20 cellular contexts compared by ENCODE assay signal in the genomic region with DNA sequence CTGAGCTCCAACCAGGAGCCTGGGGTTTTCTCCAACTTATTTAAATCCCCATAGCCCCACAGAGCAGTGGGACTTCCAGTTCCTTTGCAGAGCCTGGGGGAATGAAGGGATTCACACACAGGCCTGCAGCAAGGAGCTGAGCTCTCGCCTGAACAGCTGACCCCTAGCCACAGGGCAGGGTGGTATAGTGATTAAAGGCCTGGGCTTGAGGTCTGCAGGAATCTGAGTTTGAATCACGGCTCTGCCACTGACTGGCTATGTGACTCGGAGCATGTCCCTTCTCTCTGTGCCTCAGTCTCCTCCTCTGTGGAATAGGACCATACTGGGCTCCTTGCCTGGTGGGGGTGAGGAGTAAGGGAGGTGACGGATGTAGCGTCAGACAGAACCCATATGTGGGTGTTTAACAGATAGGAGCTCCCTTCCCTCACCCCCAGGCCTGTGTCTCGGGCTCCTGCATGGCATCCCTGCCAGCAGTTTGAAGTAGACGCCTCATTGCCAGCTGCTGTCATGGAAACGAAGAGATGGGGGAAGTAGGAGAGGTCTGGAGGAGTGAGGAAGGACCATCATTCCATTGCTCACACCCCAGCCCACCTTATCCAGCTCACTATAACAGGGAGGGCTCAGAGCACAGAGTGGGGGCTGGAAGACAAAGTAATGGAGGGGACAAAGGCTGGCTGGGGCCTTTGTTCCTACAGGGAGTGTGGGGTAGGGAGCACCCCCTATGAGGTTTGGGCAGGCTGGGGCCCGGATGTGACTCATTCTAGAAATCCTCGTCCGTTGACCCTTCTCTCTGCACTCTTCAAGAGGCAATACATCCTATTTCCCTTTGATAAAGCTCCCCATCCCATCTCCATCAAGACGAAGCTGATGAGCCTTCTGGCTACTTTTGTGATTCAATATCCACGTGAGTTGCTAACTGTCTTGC. TPM values are rescaled to one million over a fixed set of nuclear protein-coding genes. Genes with fewer than 3 reads are reported as not detected.
DNase-seq lines count a peak whose midpoint lies in the region; ATAC-seq and TF ChIP-seq lines count a peak whose summit lies in the region.
"Had no signal": no experiment of that assay in that cellular context is flagged by ENCODE, and none has a peak within 500 bp of the region (broad histone marks: within the 10 kb centered on the region; RNA-seq: fewer than 3 reads in every experiment).

No MANE protein-coding gene starts in this region.

- POLR2A ChIA-PET in SK-N-SH (lab: Yijun Ruan, JAX) = no interaction called here

- no peak for ATAC-seq in thoracic aorta (ENCODE audit: insufficient number of reproducible peaks, low FRiP score, low read depth)
- ATAC-seq in gastrocnemius medialis = no peak
- ATAC-seq: heart left ventricle; naive thymus-derived CD4-positive, alpha-beta T cell had no signal

- H3K4me3 ChIP-seq in SK-N-SH (ENCODE audit: low read depth in 2 of 2, low read length in 1 of 2) (no peak overlapping the region), thoracic aorta (no peak overlapping the region), gastrocnemius medialis (no peak overlapping the region)
- H3K4me3 ChIP-seq: heart left ventricle, lung, MG63, smooth muscle cell had no signal

- H3K27ac Mint-ChIP-seq in activated naive CD4-positive, alpha-beta T cell treated with anti-CD3 and anti-CD28 coated beads, Interleukin-2, amount 10 ng/mL, durations not matched to agents 7 days and 5 days = no peak overlapping the region
- H3K27ac Mint-ChIP-seq: naive thymus-derived CD4-positive, alpha-beta T cell; type B pancreatic cell had no signal

- H3K4me1 ChIP-seq in SK-N-SH (ENCODE audit: control insufficient read depth in 1 of 2, insufficient read depth in 2 of 2, low read depth in 1 of 2, low read length in 1 of 2) (peaks cover 7 to 30% of the 10 kb centered on the region in 2 experiments; a peak in 3 of 4 replicates), thoracic aorta (ENCODE audit: control insufficient read depth in 1 of 2, low read depth in 2 of 2) (peaks cover 55 to 98% of the 10 kb centered on the region in 2 donors), gastrocnemius medialis (no peaks in the 10 kb centered on the region)

- no peak for TF ChIP-seq RAD21 in SK-N-SH (IDR thresholded peaks at IDR 0.05; ENCODE audit: low read length)

- TF ChIP-seq CTCF in SK-N-SH (IDR thresholded peaks at IDR 0.05) (no peak), thoracic aorta (IDR thresholded peaks at IDR 0.05) (no peak), gastrocnemius medialis (IDR thresholded peaks at IDR 0.05 in 4 of 5, conservative IDR thresholded peaks at IDR 0.05 in 1 of 5) (no peak)

- TF ChIP-seq POLR2A in gastrocnemius medialis (IDR thresholded peaks at IDR 0.05) = no peak

- H3K36me3 ChIP-seq in SK-N-SH (replicated peaks in 1 of 2; ENCODE audit: control insufficient read depth in 1 of 2, insufficient read depth in 2 of 2, low read length in 1 of 2) = peaks cover 4 to 11% of the 10 kb centered on the region in 2 experiments
- H3K36me3 ChIP-seq in thoracic aorta = no peaks in the 10 kb centered on the region
- H3K36me3 ChIP-seq in gastrocnemius medialis = no peaks in the 10 kb centered on the region
- H3K36me3 ChIP-seq: heart left ventricle, MG63 had no signal

- 52% methylated on average over 13 of the region's 13 CpGs for WGBS in SK-N-SH (ENCODE audit: low lambda C conversion rate)

- H3K9me3 Mint-ChIP-seq in activated naive CD4-positive, alpha-beta T cell treated with anti-CD3 and anti-CD28 coated beads, Interleukin-2, amount 10 ng/mL, durations not matched to agents 7 days and 5 days = no peaks in the 10 kb centered on the region
- H3K9me3 Mint-ChIP-seq: naive thymus-derived CD4-positive, alpha-beta T cell; type B pancreatic cell had no signal

- no peaks in the 10 kb centered on the region for H3K27me3 ChIP-seq in SK-N-SH (ENCODE audit: insufficient read depth)
- no peaks in the 10 kb centered on the region for H3K27me3 ChIP-seq in thoracic aorta (replicated peaks; ENCODE audit: insufficient read depth)
- no peaks in the 10 kb centered on the region for H3K27me3 ChIP-seq in gastrocnemius medialis
- H3K27me3 ChIP-seq: heart left ventricle, MG63 had no signal

- H4K20me1 ChIP-seq in SK-N-SH (ENCODE audit: insufficient read depth) = peaks cover 12% of the 10 kb centered on the region; the same call in 1 of the 2 replicates

- peak overlapping the region; percentile 59 for H3K4me2 ChIP-seq in SK-N-SH
- H3K4me2 ChIP-seq: smooth muscle cell had no signal

- H3K79me2 ChIP-seq in SK-N-SH (ENCODE audit: insufficient read depth) = peaks cover 95% of the 10 kb centered on the region

- H3K9ac ChIP-seq in SK-N-SH = peak overlapping the region; percentile 41; the same call in 1 of the 2 replicates

- no peaks in the 10 kb centered on the region for H3K4me1 Mint-ChIP-seq in activated naive CD4-positive, alpha-beta T cell treated with anti-CD3 and anti-CD28 coated beads, Interleukin-2, amount 10 ng/mL, durations not matched to agents 7 days and 5 days

- DNase-seq in HT1080 (ENCODE audit: low read depth) = peak; percentile 89
- DNase-seq in SK-N-SH = no peak
- DNase-seq in dermis blood vessel endothelial cell = peak; percentile 28
- no peak for DNase-seq in thoracic aorta (ENCODE audit: low spot score)
- no peak for DNase-seq in DMS53 treated with DMSO at 0.1 percent for 48 hours (lab: John Stamatoyannopoulos, UW; ENCODE audit: unreplicated experiment)
- no peak for DNase-seq in activated naive CD4-positive, alpha-beta T cell treated with anti-CD3 and anti-CD28 coated beads, Interleukin-2, amount 10 ng/mL, durations not matched to agents 7 days and 5 days
- DNase-seq in activated CD4-positive, alpha-beta T cell treated with anti-CD3 and anti-CD28 coated beads for 4 hours = no peak
- DNase-seq in gastrocnemius medialis = no peak
- DNase-seq: activated CD4-positive, alpha-beta T cell treated with anti-CD3 and anti-CD28 coated beads for 48 hours; activated CD8-positive, alpha-beta memory T cell treated with anti-CD3 and anti-CD28 coated beads, Interleukin-2, amount 50 U/mL, for 48 hours; activated naive CD4-positive, alpha-beta T cell; heart left ventricle; MG63; naive thymus-derived CD4-positive, alpha-beta T cell; NCI-H187 treated with DMSO at 0.1 percent for 48 hours; NCI-H446; T-helper 9 cell had no signal

- intact Hi-C loops in gastrocnemius medialis (cut with DNase I; ENCODE audit: low total_unique reads) = no loop called here

- no peak overlapping the region for H3K4me3 Mint-ChIP-seq in activated naive CD4-positive, alpha-beta T cell treated with anti-CD3 and anti-CD28 coated beads, Interleukin-2, amount 10 ng/mL, durations not matched to agents 7 days and 5 days
- H3K4me3 Mint-ChIP-seq: naive thymus-derived CD4-positive, alpha-beta T cell; type B pancreatic cell had no signal

- no peaks in the 10 kb centered on the region for H3F3A ChIP-seq in SK-N-SH (replicated peaks; ENCODE audit: insufficient read depth)

- H3K9me3 ChIP-seq in SK-N-SH = no peaks in the 10 kb centered on the region
- H3K9me3 ChIP-seq in thoracic aorta = no peaks in the 10 kb centered on the region
- H3K9me3 ChIP-seq in gastrocnemius medialis = no peaks in the 10 kb centered on the region
- H3K9me3 ChIP-seq: heart left ventricle, MG63 had no signal

- in situ Hi-C loops in gastrocnemius medialis (cut with MboI; ENCODE audit: low sequenced_read_pairs in 4 of 4) = no loop called here

- no peaks in the 10 kb centered on the region for H3K9me2 ChIP-seq in SK-N-SH

- H3K36me3 Mint-ChIP-seq in activated naive CD4-positive, alpha-beta T cell treated with anti-CD3 and anti-CD28 coated beads, Interleukin-2, amount 10 ng/mL, durations not matched to agents 7 days and 5 days = no peaks in the 10 kb centered on the region
- H3K36me3 Mint-ChIP-seq: naive thymus-derived CD4-positive, alpha-beta T cell; type B pancreatic cell had no signal

- H2AFZ ChIP-seq in SK-N-SH (ENCODE audit: low read depth) = no peak overlapping the region

- TF ChIP-seq EP300 in SK-N-SH (IDR thresholded peaks at IDR 0.05; ENCODE audit: borderline replicate concordance in 1 of 2, low read depth in 1 of 2, low read length in 1 of 2) = peak in 1 of 2 experiments; percentile 49; a peak in 1 of 4 replicates

- H3K27me3 Mint-ChIP-seq in activated naive CD4-positive, alpha-beta T cell treated with anti-CD3 and anti-CD28 coated beads, Interleukin-2, amount 10 ng/mL, durations not matched to agents 7 days and 5 days = peaks cover 23% of the 10 kb centered on the region

- CTCF ChIA-PET in SK-N-SH (lab: Yijun Ruan, JAX) = interaction anchor here (1.1 to 4.6 kb wide), 3 partner anchors 12 to 109 kb away, joined by 3 to 24 read pairs (median 6); no protein-coding TSS in a partner anchor
- CTCF ChIA-PET in activated naive CD4-positive, alpha-beta T cell treated with anti-CD3 and anti-CD28 coated beads, Interleukin-2, amount 10 ng/mL, durations not matched to agents 7 days and 5 days (lab: Charles Lee) = no interaction called here

- H3K27ac ChIP-seq in SK-N-SH (ENCODE audit: low read depth in 2 of 2, low read length in 1 of 2) (peak overlapping the region in 1 of 2 experiments; percentile 74; a peak in 2 of 4 replicates), thoracic aorta (peak overlapping the region; percentile 94 to 99), gastrocnemius medialis (no peak overlapping the region)
- H3K27ac ChIP-seq: heart left ventricle had no signal

TF ChIP-seq in SK-N-SH, 30 proteins besides CTCF, POLR2A, EP300 and RAD21 (continues in another document):
- no peak; the same call in 1 of the 2 replicates for TF ChIP-seq SIN3A (IDR thresholded peaks at IDR 0.05; ENCODE audit: borderline replicate concordance, low read depth, low read length)
- TF ChIP-seq, protein P1, sequence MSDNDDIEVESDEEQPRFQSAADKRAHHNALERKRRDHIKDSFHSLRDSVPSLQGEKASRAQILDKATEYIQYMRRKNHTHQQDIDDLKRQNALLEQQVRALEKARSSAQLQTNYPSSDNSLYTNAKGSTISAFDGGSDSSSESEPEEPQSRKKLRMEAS (IDR thresholded peaks at IDR 0.05; ENCODE audit: low read depth) = peak; percentile 23; the same call in 1 of the 2 replicates
- TF ChIP-seq, protein P2, sequence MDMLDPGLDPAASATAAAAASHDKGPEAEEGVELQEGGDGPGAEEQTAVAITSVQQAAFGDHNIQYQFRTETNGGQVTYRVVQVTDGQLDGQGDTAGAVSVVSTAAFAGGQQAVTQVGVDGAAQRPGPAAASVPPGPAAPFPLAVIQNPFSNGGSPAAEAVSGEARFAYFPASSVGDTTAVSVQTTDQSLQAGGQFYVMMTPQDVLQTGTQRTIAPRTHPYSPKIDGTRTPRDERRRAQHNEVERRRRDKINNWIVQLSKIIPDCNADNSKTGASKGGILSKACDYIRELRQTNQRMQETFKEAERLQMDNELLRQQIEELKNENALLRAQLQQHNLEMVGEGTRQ (IDR thresholded peaks at IDR 0.05; ENCODE audit: borderline replicate concordance, low read depth, low read length) = no peak

RNA-seq across cellular contexts. Expression of gene HRH1, which starts 14.8 kb away (rescaled TPM):
- 16.1 and 16.7 TPM in 2 replicates for total RNA-seq in HT1080 (2014; rRNA removed; shearing (Covaris generic))
- polyA plus RNA-seq in HT1080 (2015; cell fraction: cytosol; rRNA removed) = 11.4 and 12.4 TPM in 2 replicates
- 16.2 and 22.3 TPM in 2 replicates for polyA plus RNA-seq in HT1080 (2015; cell fraction: nucleus; rRNA removed)
- 6.2 and 7.7 TPM in 2 replicates for polyA plus RNA-seq in SK-N-SH (2012; rRNA removed)
- 6.9 and 7.3 TPM in 2 replicates for polyA plus RNA-seq in SK-N-SH (2012; cell fraction: cytosol; rRNA removed)
- polyA plus RNA-seq in SK-N-SH (2012; cell fraction: nucleus; rRNA removed) = 3.6 and 7.6 TPM in 2 replicates
- total RNA-seq in dermis blood vessel endothelial cell (6.1 TPM in 2 replicates), thoracic aorta (10 to 100 TPM; 17.7 to 48.3 TPM), gastrocnemius medialis (1 to 10 TPM in 2 of 4 donors, under 1 TPM in 2; 0.75 to 1.2 (median 0.98) TPM)
- polyA plus RNA-seq: naive thymus-derived CD4-positive, alpha-beta T cell had no signal

Comparison
In these comparisons a context has a peak if more than half of its experiments do, and no peak if none do; other contexts are left out.
1. DNase-seq: peak in HT1080 (single experiment) and dermis blood vessel endothelial cell (single experiment); none in SK-N-SH (single experiment), thoracic aorta (single experiment), DMS53 treated with DMSO at 0.1 percent for 48 hours (single experiment), activated naive CD4-positive, alpha-beta T cell treated with anti-CD3 and anti-CD28 coated beads, Interleukin-2, amount 10 ng/mL, durations not matched to agents 7 days and 5 days (single experiment), activated CD4-positive, alpha-beta T cell treated with anti-CD3 and anti-CD28 coated beads for 4 hours (0 of 2) and gastrocnemius medialis (0 of 2).
2. H3K27ac ChIP-seq: peak in thoracic aorta (2 of 2); none in gastrocnemius medialis (0 of 4).